ENCODE assay signal across 9 cellular contexts in the genomic region with DNA sequence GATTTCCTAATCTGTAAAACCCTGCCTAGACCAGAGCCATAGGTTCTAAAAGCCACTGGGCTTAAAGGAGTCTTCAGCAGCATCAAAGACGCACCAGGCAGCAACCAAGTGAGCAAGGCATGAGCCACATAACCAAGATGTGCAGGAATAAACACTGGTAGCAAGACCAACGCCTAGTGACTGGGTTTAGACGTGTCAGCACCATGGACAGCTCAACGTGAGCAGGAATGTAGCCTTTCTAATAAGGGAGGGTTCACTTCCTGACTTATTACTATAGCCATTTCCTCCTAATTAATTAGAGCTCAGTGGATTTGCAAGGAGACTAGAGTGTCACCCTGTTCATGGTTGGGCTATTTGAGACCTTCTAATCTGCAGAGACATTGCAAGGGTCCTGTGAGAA.
DNase-seq lines count a peak whose midpoint lies in the region; ATAC-seq, FAIRE-seq and TF ChIP-seq lines count a peak whose summit lies in the region.
"Had no signal": no experiment of that assay in that cellular context is flagged by ENCODE, and none has a peak within 500 bp of the region (broad histone marks: within the 10 kb centered on the region; RNA-seq: fewer than 3 reads in every experiment).

No MANE protein-coding gene starts in this region.

- TF ChIP-seq CTCF in RWPE2 (IDR thresholded peaks at IDR 0.05; ENCODE audit: poor library complexity, severe bottlenecking), result no peak
- no peak for TF ChIP-seq CTCF in fibroblast of pulmonary artery (IDR thresholded peaks at IDR 0.05; ENCODE audit: low read length, missing control alignments)
- no peak for TF ChIP-seq CTCF in Peyer's patch (IDR thresholded peaks at IDR 0.05)

- H3K9me3 ChIP-seq in RWPE2 (ENCODE audit: severe bottlenecking), result no peaks in the 10 kb centered on the region
- no peaks in the 10 kb centered on the region for H3K9me3 ChIP-seq in small intestine (ENCODE audit: control insufficient read depth, low read depth)
- H3K9me3 ChIP-seq in Peyer's patch, result no peaks in the 10 kb centered on the region

- H3K4me3 ChIP-seq in RWPE2 (ENCODE audit: severe bottlenecking) (no peak overlapping the region), fibroblast of pulmonary artery (replicated peaks; ENCODE audit: low read depth, low read length) (no peak overlapping the region), small intestine (ENCODE audit: low read depth in 1 of 2, low read length in 2 of 2) (no peak overlapping the region), Peyer's patch (no peak overlapping the region)

- H3K36me3 ChIP-seq in RWPE2 (ENCODE audit: low read depth) (no peaks in the 10 kb centered on the region), small intestine (ENCODE audit: control insufficient read depth in 2 of 2, insufficient read depth in 2 of 2, low read length in 2 of 2) (no peaks in the 10 kb centered on the region), Peyer's patch (no peaks in the 10 kb centered on the region)

- peak; percentile 67; the same call in 2 of the 3 replicates for ATAC-seq in RWPE2 (ENCODE audit: low read depth)
- no peak for ATAC-seq in HG02763 (IDR thresholded peaks at IDR 0.05; ENCODE audit: unreplicated experiment)

- DNase-seq in activated CD8-positive, alpha-beta memory T cell treated with anti-CD3 and anti-CD28 coated beads, Interleukin-2, amount 50 U/mL, for 48 hours, result peak; percentile 51
- no peak for DNase-seq in activated CD8-positive, alpha-beta memory T cell treated with anti-CD3 and anti-CD28 coated beads, Interleukin-2, amount 50 U/mL, for 4 hours
- DNase-seq in RWPE2 (ENCODE audit: low spot score) (no peak), fibroblast of pulmonary artery (ENCODE audit: low read depth) (peak; percentile 20), small intestine (peak; percentile 16), NCI-H1694 treated with DMSO at 0.1 percent for 48 hours (lab: John Stamatoyannopoulos, UW) (no peak), Peyer's patch (no peak)

- 4 to 11% (median 8%) methylated on average over 4 of the region's 4 CpGs for WGBS in small intestine, 3 donors

- no peak for TF ChIP-seq POLR2A in Peyer's patch (IDR thresholded peaks at IDR 0.05)

- H3K27me3 ChIP-seq in RWPE2 (ENCODE audit: insufficient read depth, poor library complexity, severe bottlenecking) (no peaks in the 10 kb centered on the region), small intestine (ENCODE audit: control insufficient read depth in 2 of 2, insufficient read depth in 2 of 2, low read length in 2 of 2) (no peaks in the 10 kb centered on the region), Peyer's patch (no peaks in the 10 kb centered on the region)

- H3K27ac ChIP-seq in RWPE2 (ENCODE audit: poor library complexity, severe bottlenecking) (no peak overlapping the region), small intestine (ENCODE audit: low read depth in 1 of 2, low read length in 1 of 2) (no peak overlapping the region), Peyer's patch (no peak overlapping the region)
- H3K27ac ChIP-seq: epithelial cell of prostate had no signal

- H3K4me1 ChIP-seq in RWPE2 (ENCODE audit: insufficient read depth, poor library complexity, severe bottlenecking) (no peaks in the 10 kb centered on the region), small intestine (ENCODE audit: control insufficient read depth in 2 of 2, insufficient read depth in 1 of 2, low read depth in 1 of 2, low read length in 1 of 2) (no peaks in the 10 kb centered on the region), Peyer's patch (no peaks in the 10 kb centered on the region)

- no peak for FAIRE-seq in small intestine (lab: Jason Lieb, UNC)

Comparison
In these comparisons a context has a peak if more than half of its experiments do, and no peak if none do; other contexts are left out.
1. DNase-seq: peak in activated CD8-positive, alpha-beta memory T cell treated with anti-CD3 and anti-CD28 coated beads, Interleukin-2, amount 50 U/mL, for 48 hours (single experiment), fibroblast of pulmonary artery (single experiment) and small intestine (single experiment); none in activated CD8-positive, alpha-beta memory T cell treated with anti-CD3 and anti-CD28 coated beads, Interleukin-2, amount 50 U/mL, for 4 hours (single experiment), RWPE2 (single experiment), NCI-H1694 treated with DMSO at 0.1 percent for 48 hours (single experiment) and Peyer's patch (0 of 3).